ENCODE assay signal across 13 cellular contexts in the genomic region with DNA sequence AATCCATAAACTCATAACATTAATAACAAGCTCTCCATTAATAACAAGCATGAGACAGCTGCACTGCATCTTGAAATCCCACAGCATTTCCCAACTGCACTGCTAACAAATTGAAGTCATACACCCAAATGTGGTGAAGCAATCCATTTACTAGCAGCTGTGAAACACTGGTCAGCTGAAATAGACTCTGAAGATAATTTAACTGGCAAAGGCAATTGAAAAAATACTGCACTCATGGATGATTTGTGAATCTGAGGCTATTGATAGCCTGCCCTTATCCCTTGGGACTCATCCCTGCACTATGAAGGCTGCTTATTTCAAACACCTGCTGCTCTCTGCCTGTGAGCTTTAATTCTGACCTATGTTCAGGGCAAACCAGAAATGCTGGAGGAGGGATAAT. TPM values are rescaled to one million over a fixed set of nuclear protein-coding genes. Genes with fewer than 3 reads are reported as not detected.
DNase-seq lines count a peak whose midpoint lies in the region; ATAC-seq and TF ChIP-seq lines count a peak whose summit lies in the region.
"Had no signal": no experiment of that assay in that cellular context is flagged by ENCODE, and none has a peak within 500 bp of the region (broad histone marks: within the 10 kb centered on the region; RNA-seq: fewer than 3 reads in every experiment).

No MANE protein-coding gene starts in this region.

- ATAC-seq in HG03108 (IDR thresholded peaks at IDR 0.05; ENCODE audit: unreplicated experiment) (no peak), HG03432 (IDR thresholded peaks at IDR 0.05; ENCODE audit: unreplicated experiment) (no peak), HG02763 (IDR thresholded peaks at IDR 0.05; ENCODE audit: unreplicated experiment) (no peak)
- ATAC-seq: activated T-cell treated with anti-CD3 and anti-CD28 coated beads, Interleukin-2, amount 50 U/mL, for 4 hours had no signal

- intact Hi-C loops in adrenal gland (cut with DNase I), result no loop called here

- no peaks in the 10 kb centered on the region for H3K9me3 ChIP-seq in adrenal gland (replicated peaks in 1 of 3)

- no peaks in the 10 kb centered on the region for H3K36me3 ChIP-seq in adrenal gland (replicated peaks in 1 of 2)

- no peak overlapping the region for H3K27ac ChIP-seq in adrenal gland

- TF ChIP-seq POLR2A in adrenal gland (IDR thresholded peaks at IDR 0.05), result no peak

- H3K4me1 ChIP-seq in adrenal gland (replicated peaks in 1 of 2), result no peaks in the 10 kb centered on the region

- H3K27me3 ChIP-seq in adrenal gland, result no peaks in the 10 kb centered on the region

- TF ChIP-seq CTCF in adrenal gland (IDR thresholded peaks at IDR 0.05), result no peak

- DNase-seq in EL, result peak; percentile 5
- peak; percentile 62 for DNase-seq in NCI-H1105 (lab: John Stamatoyannopoulos, UW)
- peak in 4 of 7 donors; percentile 16 to 52 (median 22) for DNase-seq in adrenal gland
- DNase-seq in myocyte (ENCODE audit: low read depth), result peak; percentile 93
- no peak for DNase-seq in HPDE6-E6E7 (ENCODE audit: extremely low spot score)
- DNase-seq: activated B cell treated with CpG ODN at 0.5 μM for 24 hours; activated T-cell treated with anti-CD3 and anti-CD28 coated beads, Interleukin-2, amount 50 U/mL, for 4 hours; DMS79; NCI-H1694 treated with DMSO at 0.1 percent for 48 hours; stimulated activated CD4-positive, alpha-beta T cell treated with anti-CD3 and anti-CD28 coated beads, Interleukin-15, amount 100 ng/mL, for 24 hours had no signal

- H3K4me3 ChIP-seq in adrenal gland, result no peak overlapping the region

RNA-seq across cellular contexts. Expression of a gene that starts 49.1 kb away (rescaled TPM):
- total RNA-seq in adrenal gland, result 10 to 100 TPM; 17.6 to 56.6 (median 38.7) TPM
- 10 to 100 TPM in 2 of 3 donors, 1 to 10 TPM in 1; 7.7 to 14.2 (median 12.4) TPM for polyA plus RNA-seq in adrenal gland
- 0.26 and 0.29 TPM in 2 replicates for total RNA-seq in myocyte
- not detected for polyA plus RNA-seq in myocyte (2012)

Comparison
In these comparisons a context has a peak if more than half of its experiments do, and no peak if none do; other contexts are left out.
1. RNA of a gene that starts 49.1 kb away (total RNA-seq): 17.6 to 56.6 TPM in adrenal gland; 0.26 to 0.29 TPM in myocyte; every median in the first group is over 10 times any median in the second.